1 cellular context compared by ENCODE assay signal in genomic region chr20:64038579-64039292, GRCh38.
TF ChIP-seq lines count a peak whose summit lies in the region.

No MANE protein-coding gene starts in this region.

TF ChIP-seq in GM12878, 131 proteins besides CTCF, POLR2A, EP300 and RAD21 (continued from another document and continues in another):
- TF ChIP-seq ZNF687 (IDR thresholded peaks at IDR 0.05) = peak; percentile 90
- TF ChIP-seq SPI1 (IDR thresholded peaks at IDR 0.05; ENCODE audit: borderline replicate concordance, insufficient read depth, low read depth, low read length) = no peak; the same call in 1 of the 2 replicates
- TF ChIP-seq IRF5 (IDR thresholded peaks at IDR 0.05; ENCODE audit: borderline replicate concordance) = no peak
- TF ChIP-seq MXI1 (IDR thresholded peaks at IDR 0.05; ENCODE audit: low read depth, low read length) = no peak; the same call in 1 of the 2 replicates
- no peak for TF ChIP-seq TBL1XR1 (IDR thresholded peaks at IDR 0.05; ENCODE audit: low read depth, low read length)
- peak; percentile 43 for TF ChIP-seq RELA (IDR thresholded peaks at IDR 0.05; ENCODE audit: borderline replicate concordance, partially characterized antibody)
- peak; percentile 69; the same call in 1 of the 2 replicates for TF ChIP-seq YY1 (IDR thresholded peaks at IDR 0.05; ENCODE audit: low read depth, low read length)
- TF ChIP-seq ESRRA (IDR thresholded peaks at IDR 0.05; ENCODE audit: low read length) = no peak
- no peak for TF ChIP-seq CUX1 (IDR thresholded peaks at IDR 0.05; ENCODE audit: insufficient replicate concordance, low read depth, low read length)
- no peak for TF ChIP-seq MYB (IDR thresholded peaks at IDR 0.05; ENCODE audit: borderline replicate concordance, low read depth, low read length)
- TF ChIP-seq WRNIP1 (IDR thresholded peaks at IDR 0.05; ENCODE audit: borderline replicate concordance, low read depth, low read length) = no peak
- TF ChIP-seq NR2F1 (conservative IDR thresholded peaks at IDR 0.05) = peak; percentile 57; the same call in 1 of the 2 replicates
- peak in 1 of 2 experiments; percentile 43; a peak in 3 of 4 replicates for TF ChIP-seq BHLHE40 (IDR thresholded peaks at IDR 0.05; ENCODE audit: borderline replicate concordance in 1 of 2, low read depth in 2 of 2, low read length in 1 of 2)
- TF ChIP-seq MEF2A (IDR thresholded peaks at IDR 0.05; ENCODE audit: insufficient read depth, low read depth, low read length) = 0 out of 2 replicates have a peak, but pooled peaks have one; percentile 38
- peak; percentile 94 for TF ChIP-seq SMARCA5 (IDR thresholded peaks at IDR 0.05)
- no peak for TF ChIP-seq ZNF274 (IDR thresholded peaks at IDR 0.05; ENCODE audit: insufficient read depth, insufficient read length)
- TF ChIP-seq PRDM15 (CRISPR knock-in tag; IDR thresholded peaks at IDR 0.05) = no peak
- no peak for TF ChIP-seq MTA3 (IDR thresholded peaks at IDR 0.05; ENCODE audit: borderline replicate concordance, low read length)
- TF ChIP-seq CEBPZ (IDR thresholded peaks at IDR 0.05; ENCODE audit: low read depth, low read length) = no peak
- TF ChIP-seq HDGF (IDR thresholded peaks at IDR 0.05) = peak; percentile 37; the same call in 1 of the 2 replicates
- TF ChIP-seq GABPA (IDR thresholded peaks at IDR 0.05; ENCODE audit: low read depth) = no peak
- TF ChIP-seq LARP7 (IDR thresholded peaks at IDR 0.05) = peak; percentile 97
- no peak for TF ChIP-seq ZBTB4 (CRISPR knock-in tag; IDR thresholded peaks at IDR 0.05)
- peak; percentile 45; the same call in 1 of the 2 replicates for TF ChIP-seq NBN (IDR thresholded peaks at IDR 0.05)
- peak; percentile 63; the same call in 1 of the 2 replicates for TF ChIP-seq STAT1 (conservative IDR thresholded peaks at IDR 0.05)
- no peak for TF ChIP-seq RBBP5 (conservative IDR thresholded peaks at IDR 0.05)
- TF ChIP-seq PAX5 (IDR thresholded peaks at IDR 0.05; ENCODE audit: borderline replicate concordance, low read depth, low read length) = peak; percentile 31; the same call in 1 of the 2 replicates
- no peak for TF ChIP-seq ZNF622 (IDR thresholded peaks at IDR 0.05)
- TF ChIP-seq EGR1 (IDR thresholded peaks at IDR 0.05; ENCODE audit: borderline replicate concordance in 1 of 2, low read depth in 2 of 2, low read length in 2 of 2) = 0 out of 3 replicates have a peak, but pooled peaks of 1 of the 2 experiments have one; percentile 18
- no peak for TF ChIP-seq NRF1 (conservative IDR thresholded peaks at IDR 0.05; ENCODE audit: low read depth, low read length)
- TF ChIP-seq ZBED1 (IDR thresholded peaks at IDR 0.05; ENCODE audit: borderline replicate concordance) = no peak
- TF ChIP-seq IRF3 (IDR thresholded peaks at IDR 0.05) = no peak
